1 cellular context compared by ENCODE assay signal in genomic region chr11:95734009-95734572, GRCh38.
TF ChIP-seq lines count a peak whose summit lies in the region.

No MANE protein-coding gene starts in this region.

TF ChIP-seq in K562, 482 proteins besides CTCF, POLR2A, EP300 and RAD21 (continued from another document and continues in another):
- TF ChIP-seq ETS1 (conservative IDR thresholded peaks at IDR 0.05; ENCODE audit: control insufficient read depth, low read depth, low read length) (peak; percentile 63; the same call in 1 of the 2 replicates), TBP (optimal IDR thresholded peaks at IDR 0.05; ENCODE audit: low read depth, low read length) (no peak), ZNF592 (IDR thresholded peaks at IDR 0.05) (0 out of 2 replicates have a peak, but pooled peaks have one; percentile 77), PRPF4 (IDR thresholded peaks at IDR 0.05; ENCODE audit: insufficient read depth, low read depth, low read length, poor library complexity, severe bottlenecking) (no peak), ESRRA (IDR thresholded peaks at IDR 0.05; ENCODE audit: borderline replicate concordance, low read depth) (no peak), GATAD2A (IDR thresholded peaks at IDR 0.05) (no peak), ZNF165 (CRISPR knock-in tag; IDR thresholded peaks at IDR 0.05; ENCODE audit: borderline replicate concordance) (no peak), HOXB6 (CRISPR knock-in tag; IDR thresholded peaks at IDR 0.05; ENCODE audit: borderline replicate concordance) (no peak), TSHZ1 (CRISPR knock-in tag; IDR thresholded peaks at IDR 0.05) (no peak), RNF219 (CRISPR knock-in tag; IDR thresholded peaks at IDR 0.05) (no peak), MBD2 (IDR thresholded peaks at IDR 0.05; ENCODE audit: borderline replicate concordance, low read depth) (0 out of 2 replicates have a peak, but pooled peaks have one; percentile 61), RFX5 (IDR thresholded peaks at IDR 0.05; ENCODE audit: low read depth, low read length) (no peak), NCOA4 (IDR thresholded peaks at IDR 0.05; ENCODE audit: partially characterized antibody) (no peak), PHB (CRISPR knock-in tag; IDR thresholded peaks at IDR 0.05) (no peak), ZNF583 (CRISPR knock-in tag; IDR thresholded peaks at IDR 0.05) (no peak), HIVEP1 (CRISPR knock-in tag; IDR thresholded peaks at IDR 0.05) (no peak), MCM5 (IDR thresholded peaks at IDR 0.05; ENCODE audit: low read depth) (no peak), POLR2AphosphoS5 (IDR thresholded peaks at IDR 0.05; ENCODE audit: control insufficient read depth, insufficient read depth, low read depth, low read length) (peak; percentile 98), HEY1 (CRISPR knock-in tag; IDR thresholded peaks at IDR 0.05; ENCODE audit: borderline replicate concordance) (no peak), PHF21A (IDR thresholded peaks at IDR 0.05; ENCODE audit: borderline replicate concordance, low read depth) (no peak), ATF2 (CRISPR knock-in tag; IDR thresholded peaks at IDR 0.05) (no peak), ZFP36 (IDR thresholded peaks at IDR 0.05; ENCODE audit: low read depth, low read length, partially characterized antibody) (no peak), RBM17 (IDR thresholded peaks at IDR 0.05; ENCODE audit: borderline replicate concordance, low read depth, low read length) (no peak), NKRF (IDR thresholded peaks at IDR 0.05; ENCODE audit: borderline replicate concordance) (no peak), POLR3G (IDR thresholded peaks at IDR 0.05; ENCODE audit: extremely low read depth, insufficient read length, insufficient replicate concordance) (no peak), SAFB2 (IDR thresholded peaks at IDR 0.05; ENCODE audit: borderline replicate concordance, low read depth, low read length, severe bottlenecking) (no peak), E4F1 (CRISPR knock-in tag; IDR thresholded peaks at IDR 0.05; ENCODE audit: borderline replicate concordance) (no peak), TEAD1 (CRISPR knock-in tag; IDR thresholded peaks at IDR 0.05) (no peak), CHAMP1 (IDR thresholded peaks at IDR 0.05) (peak; percentile 90), MCM2 (IDR thresholded peaks at IDR 0.05; ENCODE audit: low read depth) (no peak), KHSRP (IDR thresholded peaks at IDR 0.05) (no peak), GTF2A2 (tag; IDR thresholded peaks at IDR 0.05) (no peak), BRD9 (IDR thresholded peaks at IDR 0.05; ENCODE audit: low read depth, partially characterized antibody) (no peak), ZFP1 (CRISPR knock-in tag; IDR thresholded peaks at IDR 0.05) (no peak), SMARCA4 (IDR thresholded peaks at IDR 0.05) (peak; percentile 94), BMI1 (IDR thresholded peaks at IDR 0.05; ENCODE audit: low read length) (no peak; the same call in 1 of the 2 replicates), SRSF1 (IDR thresholded peaks at IDR 0.05; ENCODE audit: low read depth, low read length) (no peak), ZNF239 (CRISPR knock-in tag; IDR thresholded peaks at IDR 0.05) (no peak), RUNX1 (IDR thresholded peaks at IDR 0.05; ENCODE audit: low read depth) (no peak), ZKSCAN1 (IDR thresholded peaks at IDR 0.05; ENCODE audit: low read depth, low read length) (no peak), ZNF75A (CRISPR knock-in tag; IDR thresholded peaks at IDR 0.05) (no peak), ZNF740 (CRISPR knock-in tag; IDR thresholded peaks at IDR 0.05) (no peak), ZNF740 (tag; IDR thresholded peaks at IDR 0.05) (no peak), PRMT5 (CRISPR knock-in tag; IDR thresholded peaks at IDR 0.05) (no peak)
